In the genomic region with DNA sequence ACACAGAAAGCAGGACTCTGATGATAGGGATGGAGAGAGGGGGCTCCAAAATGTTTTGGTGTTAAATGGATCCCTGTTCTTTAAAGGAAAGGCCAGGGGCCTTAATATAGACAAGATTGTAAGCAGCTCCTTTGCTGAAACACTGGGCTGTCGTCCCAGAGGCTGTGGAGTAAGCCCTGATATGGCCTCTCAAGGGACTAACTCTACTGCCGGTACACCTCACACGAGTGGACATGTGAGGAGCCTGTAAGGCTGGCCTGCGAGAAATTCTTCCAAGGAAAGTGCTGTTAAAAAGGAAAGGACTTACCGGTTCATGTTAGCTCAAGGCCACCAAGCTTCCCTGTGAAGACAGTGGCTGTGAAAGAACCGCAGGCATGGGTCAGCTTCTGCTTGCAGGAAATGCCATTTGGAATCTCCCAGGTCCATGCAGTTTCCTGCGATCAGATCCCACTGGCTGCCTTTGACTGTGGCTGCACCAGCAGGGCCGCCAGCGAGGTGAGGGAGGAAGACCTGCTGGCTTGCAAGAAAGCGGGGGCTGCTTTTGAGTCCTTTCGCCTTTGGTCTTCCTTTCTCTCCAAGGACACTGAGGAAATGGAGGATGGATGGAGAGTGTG, we compare ENCODE assay signal across 11 cellular contexts.
"Had no signal": no experiment of that assay in that cellular context is flagged by ENCODE, and none has a peak within 500 bp of the region (broad histone marks: within the 10 kb centered on the region; RNA-seq: fewer than 3 reads in every experiment).

No MANE protein-coding gene starts in this region.

- ATAC-seq: foreskin keratinocyte, sciatic nerve had no signal

- H3K36me3 Mint-ChIP-seq: activated naive CD4-positive, alpha-beta T cell treated with anti-CD3 and anti-CD28 coated beads, Interleukin-2, amount 10 ng/mL, durations not matched to agents 7 days and 5 days had no signal

- H3K4me3 ChIP-seq: ascending aorta, breast epithelium, mucosa of descending colon, prostate gland, thyroid gland had no signal

- H3K9me3 ChIP-seq: ascending aorta, breast epithelium, mucosa of descending colon, prostate gland, thyroid gland had no signal

- DNase-seq: activated CD4-positive, alpha-beta T cell treated with anti-CD3 and anti-CD28 coated beads, Interleukin-2, amount 50 U/mL, for 4 hours; activated CD4-positive, CD25-positive, alpha-beta regulatory T cell treated with anti-CD3 and anti-CD28 coated beads, Interleukin-2, amount 50 U/mL, for 72 hours; activated naive CD4-positive, alpha-beta T cell treated with anti-CD3 and anti-CD28 coated beads, Interleukin-2, amount 10 ng/mL, durations not matched to agents 7 days and 5 days; foreskin keratinocyte; mucosa of descending colon; thyroid gland had no signal

- H3K4me1 ChIP-seq: ascending aorta, breast epithelium, prostate gland had no signal

- H3K27ac ChIP-seq: ascending aorta, breast epithelium, foreskin keratinocyte, prostate gland, thyroid gland had no signal

- H3K4me3 Mint-ChIP-seq: activated naive CD4-positive, alpha-beta T cell treated with anti-CD3 and anti-CD28 coated beads, Interleukin-2, amount 10 ng/mL, durations not matched to agents 7 days and 5 days; nephron had no signal

- H3K27ac Mint-ChIP-seq: activated naive CD4-positive, alpha-beta T cell treated with anti-CD3 and anti-CD28 coated beads, Interleukin-2, amount 10 ng/mL, durations not matched to agents 7 days and 5 days had no signal

- H3K9me3 Mint-ChIP-seq: activated naive CD4-positive, alpha-beta T cell treated with anti-CD3 and anti-CD28 coated beads, Interleukin-2, amount 10 ng/mL, durations not matched to agents 7 days and 5 days; nephron had no signal

- H3K27me3 ChIP-seq: ascending aorta, breast epithelium, foreskin keratinocyte, thyroid gland had no signal

- H3K27me3 Mint-ChIP-seq: activated naive CD4-positive, alpha-beta T cell treated with anti-CD3 and anti-CD28 coated beads, Interleukin-2, amount 10 ng/mL, durations not matched to agents 7 days and 5 days had no signal

- H3K36me3 ChIP-seq: ascending aorta, breast epithelium, prostate gland, thyroid gland had no signal

- H3K4me1 Mint-ChIP-seq: nephron had no signal
